Comparison of ENCODE assay signal across 13 cellular contexts in the genomic region with DNA sequence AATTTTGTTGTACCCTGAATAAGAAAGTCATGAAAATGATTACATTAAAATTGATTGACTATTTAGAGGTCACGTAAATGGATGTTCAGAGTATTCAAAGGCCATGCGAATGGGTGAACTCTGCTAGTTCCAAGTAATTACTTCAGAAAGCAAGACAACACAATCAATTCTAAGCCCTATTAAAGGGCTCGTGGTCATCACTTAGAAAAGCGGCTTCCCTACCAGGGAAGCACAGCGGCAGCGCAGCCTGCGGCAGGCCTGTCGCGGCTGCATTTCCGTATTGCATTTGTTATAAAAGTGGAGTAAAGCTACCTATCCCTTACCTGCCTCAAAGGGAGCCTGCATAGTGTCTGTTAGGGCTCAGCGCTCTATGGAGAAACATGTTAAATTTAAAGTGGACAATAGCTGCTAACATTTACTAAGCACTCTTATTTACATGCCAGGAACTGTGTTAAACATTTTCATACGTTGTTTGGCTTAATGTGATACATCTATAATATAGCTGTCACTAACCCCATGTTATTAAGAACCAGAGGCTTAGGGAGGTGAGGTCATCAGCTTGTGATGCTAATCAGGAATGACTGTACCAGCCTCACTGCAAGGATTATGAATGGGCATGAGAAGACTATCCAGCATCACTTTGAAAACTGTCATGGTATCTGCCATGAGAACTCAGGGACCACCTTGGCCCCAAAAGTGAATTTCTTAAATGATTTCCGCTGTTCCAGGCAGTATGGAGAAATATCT.
DNase-seq lines count a peak whose midpoint lies in the region; ATAC-seq and TF ChIP-seq lines count a peak whose summit lies in the region.
"Had no signal": no experiment of that assay in that cellular context is flagged by ENCODE, and none has a peak within 500 bp of the region (broad histone marks: within the 10 kb centered on the region; RNA-seq: fewer than 3 reads in every experiment).

No MANE protein-coding gene starts in this region.

- POLR2A ChIA-PET in activated CD4-positive, alpha-beta memory T cell treated with anti-CD3 and anti-CD28 coated beads, Interleukin-2, amount 10 ng/mL, durations not matched to agents 7 days and 5 days (lab: Charles Lee), result interaction anchor here (0.9 to 4.0 kb wide), 5 partner anchors 26 to 56 kb away, joined by 4 to 16 read pairs (median 6); no protein-coding TSS in a partner anchor

- no peak for ATAC-seq in HG03045 (IDR thresholded peaks at IDR 0.05; ENCODE audit: unreplicated experiment)
- ATAC-seq: right lobe of liver had no signal

- DNase-seq in AG10803 (ENCODE audit: low read depth) (peak; percentile 3), EH (ENCODE audit: low read depth) (peak; percentile 31), kidney glomerular epithelial cell (lab: John Stamatoyannopoulos, UW) (peak; percentile 4), SK-N-DZ (ENCODE audit: low spot score) (no peak), COR-L47 (lab: John Stamatoyannopoulos, UW) (no peak), NCI-H2081 treated with DMSO at 0.1 percent for 48 hours (lab: John Stamatoyannopoulos, UW) (no peak)
- no peak for DNase-seq in activated CD4-positive, alpha-beta memory T cell treated with anti-CD3 and anti-CD28 coated beads, Interleukin-2, amount 10 ng/mL, durations not matched to agents 7 days and 5 days
- DNase-seq: activated CD4-positive, alpha-beta T cell treated with anti-CD3 and anti-CD28 coated beads, Interleukin-2, amount 50 U/mL, for 48 hours; NCI-H1092; NCI-H69; right lobe of liver; uterus had no signal

- no peak overlapping the region for H3K4me3 Mint-ChIP-seq in activated CD4-positive, alpha-beta memory T cell treated with anti-CD3 and anti-CD28 coated beads, Interleukin-2, amount 10 ng/mL, durations not matched to agents 7 days and 5 days

- CTCF ChIA-PET in activated CD4-positive, alpha-beta memory T cell treated with anti-CD3 and anti-CD28 coated beads, Interleukin-2, amount 10 ng/mL, durations not matched to agents 7 days and 5 days (lab: Charles Lee), result no interaction called here

- H3K4me1 Mint-ChIP-seq in activated CD4-positive, alpha-beta memory T cell treated with anti-CD3 and anti-CD28 coated beads, Interleukin-2, amount 10 ng/mL, durations not matched to agents 7 days and 5 days, result peaks cover 94% of the 10 kb centered on the region

- peaks cover 96% of the 10 kb centered on the region for H3K36me3 Mint-ChIP-seq in activated CD4-positive, alpha-beta memory T cell treated with anti-CD3 and anti-CD28 coated beads, Interleukin-2, amount 10 ng/mL, durations not matched to agents 7 days and 5 days (ENCODE audit: low read depth)

- H3K27ac Mint-ChIP-seq in activated CD4-positive, alpha-beta memory T cell treated with anti-CD3 and anti-CD28 coated beads, Interleukin-2, amount 10 ng/mL, durations not matched to agents 7 days and 5 days, result peak overlapping the region; percentile 41

- H3K4me3 ChIP-seq in AG10803 (ENCODE audit: low read length), result no peak overlapping the region
- H3K4me3 ChIP-seq: right lobe of liver, uterus had no signal

- H3K9me3 Mint-ChIP-seq in activated CD4-positive, alpha-beta memory T cell treated with anti-CD3 and anti-CD28 coated beads, Interleukin-2, amount 10 ng/mL, durations not matched to agents 7 days and 5 days, result no peaks in the 10 kb centered on the region

- no peak for TF ChIP-seq CTCF in AG10803 (conservative IDR thresholded peaks at IDR 0.05; ENCODE audit: low read length)

- no peaks in the 10 kb centered on the region for H3K27me3 Mint-ChIP-seq in activated CD4-positive, alpha-beta memory T cell treated with anti-CD3 and anti-CD28 coated beads, Interleukin-2, amount 10 ng/mL, durations not matched to agents 7 days and 5 days

Comparison
In these comparisons a context has a peak if more than half of its experiments do, and no peak if none do; other contexts are left out.
1. DNase-seq: peak in AG10803 (single experiment), EH (single experiment) and kidney glomerular epithelial cell (single experiment); none in activated CD4-positive, alpha-beta memory T cell treated with anti-CD3 and anti-CD28 coated beads, Interleukin-2, amount 10 ng/mL, durations not matched to agents 7 days and 5 days (single experiment), SK-N-DZ (single experiment), COR-L47 (single experiment) and NCI-H2081 treated with DMSO at 0.1 percent for 48 hours (single experiment).